1 cellular context compared by ENCODE assay signal in genomic region chr7:27091936-27092752, GRCh38.
TF ChIP-seq lines count a peak whose summit lies in the region.

No MANE protein-coding gene starts in this region.

TF ChIP-seq in HEK293, 187 proteins besides CTCF, POLR2A, EP300 and RAD21:
- TF ChIP-seq SCRT2 (tag by site-specific recombination; IDR thresholded peaks at IDR 0.05) (peak; percentile 65), ZNF626 (tag by site-specific recombination; IDR thresholded peaks at IDR 0.05) (no peak), KLF17 (tag by site-specific recombination; IDR thresholded peaks at IDR 0.05) (no peak), FEZF1 (tag by site-specific recombination; IDR thresholded peaks at IDR 0.05) (0 out of 2 replicates have a peak, but pooled peaks have one; percentile 54), ZNF777 (tag by site-specific recombination; IDR thresholded peaks at IDR 0.05; ENCODE audit: borderline replicate concordance) (no peak), TRIM28 (IDR thresholded peaks at IDR 0.05; ENCODE audit: borderline replicate concordance, low read length) (0 out of 2 replicates have a peak, but pooled peaks have one; percentile 50), ZNF169 (tag by site-specific recombination; IDR thresholded peaks at IDR 0.05) (no peak), ZNF707 (tag by site-specific recombination; IDR thresholded peaks at IDR 0.05) (no peak), ZBTB8A (tag by site-specific recombination; IDR thresholded peaks at IDR 0.05) (peak; percentile 35; the same call in 1 of the 2 replicates), OSR2 (tag by site-specific recombination; IDR thresholded peaks at IDR 0.05) (peak; percentile 24; the same call in 1 of the 2 replicates), SCRT1 (tag by site-specific recombination; IDR thresholded peaks at IDR 0.05; ENCODE audit: borderline replicate concordance) (peak; percentile 75; the same call in 1 of the 2 replicates), MYNN (tag by site-specific recombination; IDR thresholded peaks at IDR 0.05; ENCODE audit: borderline replicate concordance) (no peak), TCF7L2 (IDR thresholded peaks at IDR 0.05; ENCODE audit: borderline replicate concordance, low read depth, low read length) (peak; percentile 66)
- TF ChIP-seq, protein P1, sequence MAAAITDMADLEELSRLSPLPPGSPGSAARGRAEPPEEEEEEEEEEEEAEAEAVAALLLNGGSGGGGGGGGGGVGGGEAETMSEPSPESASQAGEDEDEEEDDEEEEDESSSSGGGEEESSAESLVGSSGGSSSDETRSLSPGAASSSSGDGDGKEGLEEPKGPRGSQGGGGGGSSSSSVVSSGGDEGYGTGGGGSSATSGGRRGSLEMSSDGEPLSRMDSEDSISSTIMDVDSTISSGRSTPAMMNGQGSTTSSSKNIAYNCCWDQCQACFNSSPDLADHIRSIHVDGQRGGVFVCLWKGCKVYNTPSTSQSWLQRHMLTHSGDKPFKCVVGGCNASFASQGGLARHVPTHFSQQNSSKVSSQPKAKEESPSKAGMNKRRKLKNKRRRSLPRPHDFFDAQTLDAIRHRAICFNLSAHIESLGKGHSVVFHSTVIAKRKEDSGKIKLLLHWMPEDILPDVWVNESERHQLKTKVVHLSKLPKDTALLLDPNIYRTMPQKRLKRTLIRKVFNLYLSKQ (tag by site-specific recombination; IDR thresholded peaks at IDR 0.05; ENCODE audit: borderline replicate concordance), result no peak
